8 cellular contexts compared by ENCODE assay signal in genomic region chr4:4542824-4543485, GRCh38. TPM values are rescaled to one million over a fixed set of nuclear protein-coding genes. Genes with fewer than 3 reads are reported as not detected.
DNase-seq lines count a peak whose midpoint lies in the region; ATAC-seq, FAIRE-seq and TF ChIP-seq lines count a peak whose summit lies in the region.

No MANE protein-coding gene starts in this region.

- H3K9me3 ChIP-seq in AG04450 (ENCODE audit: control insufficient read depth, insufficient read depth, low read length): no peaks in the 10 kb centered on the region; the same call in 1 of the 2 replicates
- H3K9me3 ChIP-seq in HAP-1: no peaks in the 10 kb centered on the region
- no peaks in the 10 kb centered on the region for H3K9me3 ChIP-seq in astrocyte (ENCODE audit: insufficient read depth, low read depth, low read length)

- H3K79me2 ChIP-seq in astrocyte (ENCODE audit: insufficient read depth, low read length): peaks cover 39% of the 10 kb centered on the region

- no peaks in the 10 kb centered on the region for H3K27me3 ChIP-seq in AG04450 (ENCODE audit: control insufficient read depth, insufficient read depth, low read length)
- H3K27me3 ChIP-seq in HAP-1 (ENCODE audit: low read depth): no peaks in the 10 kb centered on the region
- H3K27me3 ChIP-seq in astrocyte (ENCODE audit: insufficient read depth, low read length): no peaks in the 10 kb centered on the region

- in situ Hi-C loops in HAP-1 (cut with MboI; ENCODE audit: low sequenced_read_pairs): no loop called here

- no peak for TF ChIP-seq CTCF in AG04450 (IDR thresholded peaks at IDR 0.05; ENCODE audit: low read depth, low read length)
- TF ChIP-seq CTCF in astrocyte (IDR thresholded peaks at IDR 0.05; ENCODE audit: insufficient read depth, low read depth, low read length): no peak
- TF ChIP-seq CTCF in mesothelial cell of epicardium (IDR thresholded peaks at IDR 0.05; ENCODE audit: unreplicated experiment): no peak

- H3K4me3 Mint-ChIP-seq in astrocyte (ENCODE audit: unreplicated experiment) (peak overlapping the region; percentile 97), mesothelial cell of epicardium (peak overlapping the region; percentile 93)

- H3K9ac ChIP-seq in astrocyte (ENCODE audit: low read length): peak overlapping the region; percentile 96

- ATAC-seq in activated CD4-positive, CD25-positive, alpha-beta regulatory T cell treated with anti-CD3 and anti-CD28 coated beads, Interleukin-2, amount 50 U/mL, for 24 hours: no peak
- no peak for ATAC-seq in GM19467 (IDR thresholded peaks at IDR 0.05; ENCODE audit: unreplicated experiment)
- no peak for ATAC-seq in left lobe of liver

- H3K4me2 ChIP-seq in astrocyte (ENCODE audit: low read length): peak overlapping the region; percentile 88

- H3K4me1 Mint-ChIP-seq in astrocyte (ENCODE audit: low read depth, unreplicated experiment) (peaks cover 10% of the 10 kb centered on the region), mesothelial cell of epicardium (peaks cover 39% of the 10 kb centered on the region)

- H3K4me1 ChIP-seq in HAP-1 (peaks cover 18% of the 10 kb centered on the region), astrocyte (ENCODE audit: insufficient read depth, low read length) (peaks cover 17% of the 10 kb centered on the region)

- H3K27ac ChIP-seq in AG04450 (ENCODE audit: low read depth, low read length) (no peak overlapping the region), astrocyte (ENCODE audit: low read depth, low read length) (no peak overlapping the region)

- peaks cover 28% of the 10 kb centered on the region for H4K20me1 ChIP-seq in astrocyte (ENCODE audit: insufficient read depth, low read length)

- peaks cover 18% of the 10 kb centered on the region for H3K36me3 ChIP-seq in HAP-1 (replicated peaks)
- no peaks in the 10 kb centered on the region for H3K36me3 ChIP-seq in astrocyte (ENCODE audit: insufficient read depth, low read length)

- H3K9me3 Mint-ChIP-seq in astrocyte (ENCODE audit: unreplicated experiment) (no peaks in the 10 kb centered on the region), mesothelial cell of epicardium (no peaks in the 10 kb centered on the region)

- POLR2A ChIA-PET in AG04450 (lab: Yijun Ruan, JAX): interaction anchor here (0.9 to 1.3 kb wide), 2 partner anchors 11 to 310 kb away, joined by 3 to 8 read pairs; no protein-coding TSS in a partner anchor

- DNase-seq in AG04450 (ENCODE audit: low read depth, low spot score) (no peak), HAP-1 (ENCODE audit: low spot score in 2 of 2) (peak in 1 of 2 experiments; percentile 41), astrocyte (ENCODE audit: low read depth) (no peak), mesothelial cell of epicardium (ENCODE audit: low spot score in 2 of 2, unreplicated experiment in 2 of 2) (no peak), AG20443 (ENCODE audit: low spot score) (no peak), left lobe of liver (ENCODE audit: low spot score) (no peak)

- H3K27ac Mint-ChIP-seq in astrocyte (ENCODE audit: unreplicated experiment) (no peak overlapping the region), mesothelial cell of epicardium (peak overlapping the region; percentile 95)

- no peak for FAIRE-seq in astrocyte (lab: Jason Lieb, UNC)

- H3K36me3 Mint-ChIP-seq in astrocyte (ENCODE audit: low read depth, unreplicated experiment) (peaks cover 5% of the 10 kb centered on the region), mesothelial cell of epicardium (peaks cover 15% of the 10 kb centered on the region)

- H3K27me3 Mint-ChIP-seq in astrocyte (ENCODE audit: low read depth, unreplicated experiment) (no peaks in the 10 kb centered on the region), mesothelial cell of epicardium (ENCODE audit: low read depth) (no peaks in the 10 kb centered on the region)

- peak overlapping the region; percentile 100 for H2AFZ ChIP-seq in astrocyte (ENCODE audit: low read depth, low read length)

- peak overlapping the region; percentile 94 for H3K4me3 ChIP-seq in AG04450 (ENCODE audit: low read depth, low read length)
- H3K4me3 ChIP-seq in HAP-1: peak overlapping the region; percentile 98
- H3K4me3 ChIP-seq in astrocyte (ENCODE audit: insufficient read depth, low read depth, low read length): peak overlapping the region; percentile 86

- CTCF ChIA-PET in AG04450 (lab: Charles Lee): interaction anchor here (0.6 to 2.1 kb wide), 4 partner anchors 24 to 135 kb away, joined by 3 to 10 read pairs (median 5); no protein-coding TSS in a partner anchor

RNA-seq across cellular contexts. Expression of gene STX18, which starts 1.1 kb away (rescaled TPM):
- polyA plus RNA-seq in AG04450 (2011; rRNA removed): 23.9 and 27.0 TPM in 2 replicates
- 19.6 and 24.4 TPM in 2 replicates for polyA minus RNA-seq in AG04450 (2011; rRNA and poly(A)+ RNA removed)
- total RNA-seq in astrocyte (24.0 and 30.6 TPM in 2 replicates), mesothelial cell of epicardium (41.7 to 44.5 TPM (median 42.6 TPM) in 3 replicates), left lobe of liver (14.2 TPM)
